10 cellular contexts compared by ENCODE assay signal in the genomic region with DNA sequence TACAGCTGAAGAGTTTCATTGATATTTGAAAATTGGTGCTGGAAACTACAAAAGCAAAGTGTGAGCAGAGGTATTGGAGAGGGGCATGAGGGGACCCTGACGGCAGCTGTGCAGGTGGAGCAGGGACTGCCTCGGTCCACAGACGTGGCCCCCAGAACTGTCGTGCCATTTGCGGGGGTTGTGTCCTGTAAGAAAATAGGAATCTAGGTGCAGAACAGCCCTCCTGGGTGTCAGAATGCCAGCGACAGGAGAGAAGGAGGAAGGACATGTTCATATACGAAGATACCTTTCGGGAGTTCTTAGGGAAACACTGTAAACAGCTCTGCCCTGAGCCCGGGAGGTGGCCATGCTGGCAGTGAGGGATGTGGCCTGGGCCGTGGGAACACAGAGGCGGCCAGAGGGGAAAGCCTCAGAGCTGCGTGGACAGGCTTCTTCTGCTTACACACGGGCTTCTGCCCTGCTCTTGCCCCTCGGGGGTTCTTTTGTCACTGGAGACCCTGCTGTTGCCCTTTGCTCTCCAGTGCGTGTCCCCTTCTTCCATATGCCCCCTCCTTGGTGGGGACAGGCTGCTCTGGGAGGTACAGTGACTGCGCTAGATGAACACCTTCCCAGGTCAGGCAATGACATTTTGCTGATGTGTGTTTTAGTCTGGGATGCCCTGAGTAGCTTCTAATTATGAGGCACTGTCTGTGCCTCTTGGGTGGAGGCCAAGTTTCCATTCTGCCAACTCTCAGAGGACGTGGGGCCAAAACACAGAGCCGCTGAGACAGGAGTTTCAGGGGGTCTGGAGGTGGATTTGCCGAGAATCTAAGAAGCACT.
DNase-seq lines count a peak whose midpoint lies in the region; ATAC-seq, FAIRE-seq and TF ChIP-seq lines count a peak whose summit lies in the region.
"Had no signal": no experiment of that assay in that cellular context is flagged by ENCODE, and none has a peak within 500 bp of the region (broad histone marks: within the 10 kb centered on the region; RNA-seq: fewer than 3 reads in every experiment).

No MANE protein-coding gene starts in this region.

- POLR2A ChIA-PET in H1 (lab: Charles Lee; ENCODE audit: partially characterized antibody) = interaction anchor here (0.6 to 1.1 kb wide), 2 partner anchors 8 to 10 kb away, joined by 3 to 5 read pairs; no protein-coding TSS in a partner anchor

- H3K36me3 ChIP-seq in H1 (ENCODE audit: control insufficient read depth in 2 of 4, insufficient read depth in 4 of 4, low read length in 3 of 4) = no peaks in the 10 kb centered on the region
- H3K36me3 ChIP-seq in WERI-Rb-1 = no peaks in the 10 kb centered on the region

- H3K4ac ChIP-seq in H1 (replicated peaks; ENCODE audit: insufficient read length, low read depth, low read length) = peak overlapping the region; percentile 34

- no peak for FAIRE-seq in H1 (lab: Jason Lieb, UNC)
- FAIRE-seq: colon had no signal

- peaks cover 14% of the 10 kb centered on the region for H3K36me3 Mint-ChIP-seq in nephron progenitor cell (ENCODE audit: low read depth)

- H3K27me3 ChIP-seq in H1 (replicated peaks in 1 of 4; ENCODE audit: control insufficient read depth in 3 of 4, extremely low read depth in 1 of 4, insufficient read depth in 3 of 4, low read length in 3 of 4) (no peaks in the 10 kb centered on the region), WERI-Rb-1 (ENCODE audit: insufficient read depth, low read depth, severe bottlenecking) (no peaks in the 10 kb centered on the region)

- 0 out of 2 replicates have a peak overlapping the region, but pooled peaks have one; percentile 40 for H2BK15ac ChIP-seq in H1 (ENCODE audit: low read length)

- no peak overlapping the region for H4K8ac ChIP-seq in H1 (ENCODE audit: extremely low read depth, insufficient read depth, low read length)

- H3K9me3 ChIP-seq in H1 (ENCODE audit: insufficient read depth in 2 of 2, low read depth in 1 of 2, low read length in 1 of 2) (peaks cover 0 to 5% of the 10 kb centered on the region in 2 experiments; a peak in 3 of 4 replicates), WERI-Rb-1 (ENCODE audit: severe bottlenecking) (no peaks in the 10 kb centered on the region)

- peaks cover 9% of the 10 kb centered on the region for H3K27me3 Mint-ChIP-seq in nephron progenitor cell (ENCODE audit: low read depth, poor library complexity)

- peak; percentile 32 for DNase-seq in NCI-H2227 treated with DMSO at 0.1 percent for 48 hours (lab: John Stamatoyannopoulos, UW)
- peak in 1 of 2 experiments; percentile 61 for DNase-seq in H1 (ENCODE audit: low read depth in 1 of 2, low spot score in 2 of 2)
- DNase-seq in nephron progenitor cell = peak; percentile 19
- no peak for DNase-seq in mucosa of gallbladder (ENCODE audit: low spot score)
- no peak for DNase-seq in WERI-Rb-1
- DNase-seq in 8988T = no peak
- DNase-seq: activated CD4-positive, CD25-positive, alpha-beta regulatory T cell treated with anti-CD3 and anti-CD28 coated beads, Interleukin-2, amount 50 U/mL, for 72 hours had no signal

- peak overlapping the region; percentile 48; the same call in 1 of the 2 replicates for H2BK20ac ChIP-seq in H1 (ENCODE audit: low read length)

- H3K4me2 ChIP-seq in H1 (ENCODE audit: insufficient read depth in 1 of 2, low read depth in 2 of 2, low read length in 2 of 2) = peak overlapping the region; percentile 1 to 46; a peak in 2 of 4 replicates

- CTCF ChIA-PET in H1 (lab: Charles Lee; ENCODE audit: partially characterized antibody) = interaction anchor here (0.9 to 2.2 kb wide), 4 partner anchors 12 to 228 kb away, joined by 3 to 7 read pairs (median 3); no protein-coding TSS in a partner anchor

- no peak for TF ChIP-seq POLR2A in H1 (IDR thresholded peaks at IDR 0.05; ENCODE audit: control extremely low read depth in 1 of 2, low read depth in 2 of 2, low read length in 2 of 2)

- peak overlapping the region in 1 of 4 experiments; percentile 16; a peak in 2 of 8 replicates for H3K4me3 ChIP-seq in H1 (ENCODE audit: extremely low read depth in 1 of 4, insufficient read depth in 2 of 4, low read depth in 3 of 4, low read length in 4 of 4)
- no peak overlapping the region for H3K4me3 ChIP-seq in WERI-Rb-1 (ENCODE audit: low read depth, low read length)

- H3K23me2 ChIP-seq in H1 (ENCODE audit: low read depth, low read length) = no peaks in the 10 kb centered on the region

- TF ChIP-seq EP300 in H1 (IDR thresholded peaks at IDR 0.05; ENCODE audit: borderline replicate concordance in 1 of 2, low read depth in 2 of 2, low read length in 2 of 2) = no peak

- no peak overlapping the region for H2BK120ac ChIP-seq in H1 (replicated peaks; ENCODE audit: low read depth, low read length)

- no peaks in the 10 kb centered on the region; the same call in 1 of the 2 replicates for H3K79me1 ChIP-seq in H1 (ENCODE audit: low read depth, low read length)

- H3K23ac ChIP-seq in H1 (ENCODE audit: insufficient read length) = no peak overlapping the region

- peaks cover 11 to 27% (median 22%) of the 10 kb centered on the region in 4 experiments for H3K4me1 ChIP-seq in H1 (replicated peaks in 1 of 4; ENCODE audit: control insufficient read depth in 3 of 4, insufficient read depth in 4 of 4, low read length in 3 of 4)

- no peak overlapping the region for H4K5ac ChIP-seq in H1 (ENCODE audit: insufficient read length, low read depth, low read length)

- 56% methylated on average over 19 of the region's 19 CpGs; no CpG with 5 or more reads in 1 of the 2 experiments for WGBS in H1 (ENCODE audit: extremely low coverage in 1 of 2, insufficient coverage in 1 of 2, insufficient read length in 1 of 2, insufficient replicate concordance in 2 of 2, low coverage in 1 of 2, low lambda C conversion rate in 2 of 2, missing lambda C conversion rate in 1 of 2), 2 experiments

- H2AK5ac ChIP-seq in H1 (ENCODE audit: low read depth, low read length) = peak overlapping the region; percentile 54

- no peak overlapping the region for H3K4me3 Mint-ChIP-seq in nephron progenitor cell

- no peak for TF ChIP-seq RAD21 in H1 (IDR thresholded peaks at IDR 0.05 in 1 of 2, conservative IDR thresholded peaks at IDR 0.05 in 1 of 2; ENCODE audit: low read depth in 2 of 2, low read length in 2 of 2)

- H3K27ac ChIP-seq in C4-2B (peak overlapping the region; percentile 45), H1 (ENCODE audit: low read depth, low read length) (peak overlapping the region; percentile 38; the same call in 1 of the 2 replicates), WERI-Rb-1 (no peak overlapping the region)

- H3K18ac ChIP-seq in H1 (ENCODE audit: extremely low read depth, low read length) = peak overlapping the region; percentile 43

- H3K4me1 Mint-ChIP-seq in nephron progenitor cell = peaks cover 24% of the 10 kb centered on the region

- H3K56ac ChIP-seq in H1 (replicated peaks; ENCODE audit: insufficient read length, low read depth, low read length) = no peak overlapping the region

- TF ChIP-seq CTCF in C4-2B (conservative IDR thresholded peaks at IDR 0.05) (no peak), H1 (IDR thresholded peaks at IDR 0.05; ENCODE audit: control extremely low read depth in 1 of 3, insufficient read depth in 1 of 3, low read depth in 1 of 3, low read length in 3 of 3) (no peak), nephron progenitor cell (IDR thresholded peaks at IDR 0.05) (no peak), WERI-Rb-1 (IDR thresholded peaks at IDR 0.05; ENCODE audit: low read depth, low read length) (no peak)

- no peak overlapping the region for H3K9ac ChIP-seq in H1 (replicated peaks in 1 of 4; ENCODE audit: extremely low read depth in 1 of 4, low read depth in 3 of 4, low read length in 3 of 4)

- H4K91ac ChIP-seq in H1 (replicated peaks; ENCODE audit: insufficient read length, low read length) = peak overlapping the region; percentile 20

- peak overlapping the region; percentile 26 for H2BK5ac ChIP-seq in H1 (ENCODE audit: low read depth, low read length)

- H2AFZ ChIP-seq in H1 (ENCODE audit: low read length) = no peak overlapping the region

- no peak overlapping the region for H3K14ac ChIP-seq in H1 (ENCODE audit: insufficient read length)

- no peaks in the 10 kb centered on the region for H3K79me2 ChIP-seq in H1 (ENCODE audit: control insufficient read depth in 1 of 2, insufficient read depth in 2 of 2, low read length in 2 of 2)

- ATAC-seq in HG03571 (IDR thresholded peaks at IDR 0.05; ENCODE audit: unreplicated experiment) = no peak

- H2BK12ac ChIP-seq in H1 (ENCODE audit: low read depth, low read length) = no peak overlapping the region; the same call in none of the 2 replicates

- peak overlapping the region; percentile 74 for H3K27ac Mint-ChIP-seq in nephron progenitor cell

- H3K9me3 Mint-ChIP-seq in nephron progenitor cell = peaks cover 17% of the 10 kb centered on the region

- H4K20me1 ChIP-seq in H1 (replicated peaks in 1 of 2; ENCODE audit: control insufficient read depth in 1 of 2, insufficient read depth in 2 of 2, low read length in 2 of 2) = peaks cover 0 to under 1% of the 10 kb centered on the region in 2 experiments

TF ChIP-seq in H1, 55 proteins besides CTCF, POLR2A, EP300 and RAD21:
- no peak for TF ChIP-seq SP2 (IDR thresholded peaks at IDR 0.05; ENCODE audit: low read length)
- TF ChIP-seq MAFK (IDR thresholded peaks at IDR 0.05; ENCODE audit: low read depth, low read length) = no peak
- TF ChIP-seq SP1 (IDR thresholded peaks at IDR 0.05; ENCODE audit: low read depth, low read length) = no peak
- TF ChIP-seq SP4 (IDR thresholded peaks at IDR 0.05; ENCODE audit: low read length) = no peak
- no peak for TF ChIP-seq EZH2 (IDR thresholded peaks at IDR 0.05; ENCODE audit: low read depth, low read length, severe bottlenecking)
- no peak for TF ChIP-seq CBX5 (IDR thresholded peaks at IDR 0.05; ENCODE audit: low read depth, low read length)
- no peak for TF ChIP-seq TAF1 (IDR thresholded peaks at IDR 0.05; ENCODE audit: low read depth, low read length)
- TF ChIP-seq SUZ12 (IDR thresholded peaks at IDR 0.05; ENCODE audit: low read length) = no peak
- TF ChIP-seq BACH1 (IDR thresholded peaks at IDR 0.05; ENCODE audit: low read length) = no peak
- no peak for TF ChIP-seq HDAC2 (IDR thresholded peaks at IDR 0.05; ENCODE audit: borderline replicate concordance in 1 of 2, low read depth in 2 of 2, low read length in 2 of 2)
TF ChIP-seq in H1: peak in this region for 0.

Comparison
In these comparisons a context has a peak if more than half of its experiments do, and no peak if none do; other contexts are left out.
1. DNase-seq: peak in NCI-H2227 treated with DMSO at 0.1 percent for 48 hours (single experiment) and nephron progenitor cell (single experiment); none in mucosa of gallbladder (single experiment), WERI-Rb-1 (single experiment) and 8988T (single experiment).